18 cellular contexts compared by ENCODE assay signal in genomic region chr5:31476607-31477200, GRCh38. TPM values are rescaled to one million over a fixed set of nuclear protein-coding genes. Genes with fewer than 3 reads are reported as not detected.
DNase-seq lines count a peak whose midpoint lies in the region; ATAC-seq and TF ChIP-seq lines count a peak whose summit lies in the region.
"Had no signal": no experiment of that assay in that cellular context is flagged by ENCODE, and none has a peak within 500 bp of the region (broad histone marks: within the 10 kb centered on the region; RNA-seq: fewer than 3 reads in every experiment).

No MANE protein-coding gene starts in this region.

- no peak for TF ChIP-seq POLR2A in Peyer's patch (IDR thresholded peaks at IDR 0.05)

- H3K27ac ChIP-seq in right atrium auricular region (no peak overlapping the region), Peyer's patch (no peak overlapping the region)
- H3K27ac ChIP-seq: BLaER1 had no signal

- no peaks in the 10 kb centered on the region for H3K36me3 ChIP-seq in right atrium auricular region
- H3K36me3 ChIP-seq in Peyer's patch = peaks cover 0 to 13% (median 0%) of the 10 kb centered on the region in 3 donors

- intact Hi-C loops in Right ventricle myocardium superior (cut with DNase I) = no loop called here

- TF ChIP-seq CTCF in right atrium auricular region (IDR thresholded peaks at IDR 0.05) = no peak
- TF ChIP-seq CTCF in Peyer's patch (IDR thresholded peaks at IDR 0.05) = no peak

- peak; percentile 64 for ATAC-seq in Right ventricle myocardium superior (ENCODE audit: poor library complexity)
- ATAC-seq: K562 had no signal

- no peak overlapping the region for H3K4me3 ChIP-seq in right atrium auricular region
- no peak overlapping the region for H3K4me3 ChIP-seq in Peyer's patch
- H3K4me3 ChIP-seq: BLaER1, HAP-1, K562 had no signal

- DNase-seq in Right ventricle myocardium superior (no peak), right atrium auricular region (ENCODE audit: low spot score) (no peak), astrocyte of the hippocampus (ENCODE audit: low read depth, low spot score) (peak; percentile 48), left kidney (ENCODE audit: low read depth, low spot score) (peak; percentile 72), superior temporal gyrus (ENCODE audit: extremely low spot score) (peak; percentile 61), occipital lobe (lab: John Stamatoyannopoulos, UW) (no peak), Peyer's patch (no peak), NCI-H2171 treated with DMSO at 0.1 percent for 48 hours (lab: John Stamatoyannopoulos, UW) (no peak)
- DNase-seq: CD8-positive, alpha-beta memory T cell; DMS79 treated with DMSO at 0.1 percent for 48 hours; NCI-H1048; NCI-H1436 treated with DMSO at 0.1 percent for 48 hours; NCI-H2029 treated with DMSO at 0.1 percent for 48 hours; NCI-H524; SHP77 had no signal

- H3K9me3 ChIP-seq in right atrium auricular region (no peaks in the 10 kb centered on the region), Peyer's patch (no peaks in the 10 kb centered on the region)
- H3K9me3 ChIP-seq: BLaER1, HAP-1 had no signal

- H3K27me3 ChIP-seq in right atrium auricular region = no peaks in the 10 kb centered on the region
- H3K27me3 ChIP-seq in Peyer's patch = no peaks in the 10 kb centered on the region
- H3K27me3 ChIP-seq: BLaER1 had no signal

- no peaks in the 10 kb centered on the region for H3K4me1 ChIP-seq in right atrium auricular region
- H3K4me1 ChIP-seq in Peyer's patch = no peaks in the 10 kb centered on the region
- H3K4me1 ChIP-seq: BLaER1, HAP-1 had no signal

RNA-seq across cellular contexts. Expression of gene DROSHA, which starts 55.2 kb away (rescaled TPM):
- total RNA-seq in Right ventricle myocardium superior (35.4 TPM), right atrium auricular region (10 to 100 TPM; 27.3 to 28.5 TPM), occipital lobe (62.5 TPM), Peyer's patch (100 to 1,000 TPM in 1 of 4 donors, 10 to 100 TPM in 3; 41.9 to 142 (median 59.0) TPM)

RNA-seq across cellular contexts. Expression of gene C5orf22, which starts 55.4 kb away (rescaled TPM):
- total RNA-seq in Right ventricle myocardium superior = 16.3 TPM
- 10 to 100 TPM; 11.3 to 18.8 TPM for total RNA-seq in right atrium auricular region
- 29.3 TPM for total RNA-seq in occipital lobe
- 10 to 100 TPM in 3 of 4 donors, 1 to 10 TPM in 1; 5.5 to 29.7 (median 13.5) TPM for total RNA-seq in Peyer's patch

Comparison
In these comparisons a context has a peak if more than half of its experiments do, and no peak if none do; other contexts are left out.
1. DNase-seq: peak in astrocyte of the hippocampus (single experiment), left kidney (single experiment) and superior temporal gyrus (single experiment); none in Right ventricle myocardium superior (single experiment), right atrium auricular region (single experiment), occipital lobe (single experiment), Peyer's patch (0 of 3) and NCI-H2171 treated with DMSO at 0.1 percent for 48 hours (single experiment).